In the genomic region with DNA sequence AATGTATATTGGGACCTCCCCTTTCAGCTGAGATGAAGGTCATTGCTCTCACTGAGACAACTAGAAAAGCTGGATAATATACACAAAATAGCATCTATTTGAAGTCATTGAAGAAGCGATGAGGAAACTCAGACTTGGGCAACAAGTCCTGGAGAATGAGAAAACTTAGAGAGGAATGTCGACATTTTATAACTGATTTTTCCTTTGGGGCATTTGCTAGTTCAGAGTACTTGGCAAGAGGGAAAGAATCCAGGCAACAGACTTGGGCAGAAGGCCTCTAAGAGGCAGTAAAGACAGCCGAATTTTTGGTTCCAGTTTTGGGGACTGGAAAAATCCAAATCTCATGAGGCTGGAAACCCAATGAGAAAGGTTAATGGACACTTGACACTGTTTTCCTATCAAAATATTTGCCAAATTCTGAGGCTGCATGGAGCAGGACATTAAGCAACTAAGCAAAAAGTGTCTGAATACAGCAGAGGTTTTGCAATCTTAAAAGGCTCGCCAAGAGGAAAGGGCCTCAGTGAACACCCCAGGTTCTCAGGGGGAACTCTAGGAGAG, we compare ENCODE assay signal across 21 cellular contexts. TPM values are rescaled to one million over a fixed set of nuclear protein-coding genes. Genes with fewer than 3 reads are reported as not detected.
DNase-seq lines count a peak whose midpoint lies in the region; ATAC-seq and TF ChIP-seq lines count a peak whose summit lies in the region.
"Had no signal": no experiment of that assay in that cellular context is flagged by ENCODE, and none has a peak within 500 bp of the region (broad histone marks: within the 10 kb centered on the region; RNA-seq: fewer than 3 reads in every experiment).

No MANE protein-coding gene starts in this region.

- no peak for TF ChIP-seq CTCF in AG09319 (IDR thresholded peaks at IDR 0.05; ENCODE audit: low read depth, low read length)
- TF ChIP-seq CTCF in mammary epithelial cell (conservative IDR thresholded peaks at IDR 0.05 in 1 of 2, IDR thresholded peaks at IDR 0.05 in 1 of 2; ENCODE audit: extremely low read depth in 1 of 2, insufficient read depth in 1 of 2, low read depth in 1 of 2, low read length in 2 of 2): no peak
- no peak for TF ChIP-seq CTCF in heart left ventricle (IDR thresholded peaks at IDR 0.05)
- TF ChIP-seq CTCF in osteoblast (IDR thresholded peaks at IDR 0.05; ENCODE audit: extremely low read depth, low read depth, low read length): no peak
- TF ChIP-seq CTCF in thyroid gland (IDR thresholded peaks at IDR 0.05): no peak
- no peak for TF ChIP-seq CTCF in GM10248 (IDR thresholded peaks at IDR 0.05; ENCODE audit: control extremely low read depth, extremely low read depth, low read depth, missing control alignments)

- no TSS peak for BruUV-seq in mammary epithelial cell (replicated peaks; lab: Mats Ljungman, UMichigan)

- TF ChIP-seq POLR2A in heart left ventricle (IDR thresholded peaks at IDR 0.05) (no peak), thyroid gland (IDR thresholded peaks at IDR 0.05) (no peak)

- no peak overlapping the region for H3K4me3 Mint-ChIP-seq in activated CD4-positive, alpha-beta memory T cell treated with anti-CD3 and anti-CD28 coated beads, Interleukin-2, amount 10 ng/mL, durations not matched to agents 7 days and 5 days
- H3K4me3 Mint-ChIP-seq: activated naive CD4-positive, alpha-beta T cell treated with anti-CD3 and anti-CD28 coated beads, Interleukin-2, amount 50 U/mL, for 24 hours; CD4-positive, alpha-beta T cell; naive B cell; T-helper 17 cell had no signal

- intact Hi-C loops in mammary epithelial cell (cut with micrococcal nuclease) (no loop called here), heart left ventricle (cut with DNase I) (no loop called here), thyroid gland (cut with DNase I) (no loop called here)

- H3K4me3 ChIP-seq in mammary epithelial cell (replicated peaks in 1 of 3; ENCODE audit: insufficient read depth in 1 of 3, low read depth in 2 of 3, low read length in 3 of 3) (no peak overlapping the region), heart left ventricle (no peak overlapping the region), osteoblast (ENCODE audit: insufficient read depth, low read length) (no peak overlapping the region), thyroid gland (replicated peaks in 1 of 3) (no peak overlapping the region)
- H3K4me3 ChIP-seq: coronary artery had no signal

- POLR2A ChIA-PET in activated CD4-positive, alpha-beta memory T cell treated with anti-CD3 and anti-CD28 coated beads, Interleukin-2, amount 10 ng/mL, durations not matched to agents 7 days and 5 days (lab: Charles Lee): no interaction called here
- POLR2A ChIA-PET in GM10248 (lab: Yijun Ruan, JAX): no interaction called here

- 33% methylated on average over 3 of the region's 4 CpGs for WGBS in mammary epithelial cell (ENCODE audit: low coverage, missing lambda C conversion rate)
- 56 to 76% (median 67%) methylated on average over 3 to 4 of the region's 4 CpGs for WGBS in heart left ventricle, 4 donors
- 60 to 62% methylated on average over 4 of the region's 4 CpGs for WGBS in thyroid gland, 2 donors

- H3K9me3 ChIP-seq in mammary epithelial cell (replicated peaks; ENCODE audit: insufficient read depth, low read length) (no peaks in the 10 kb centered on the region), heart left ventricle (no peaks in the 10 kb centered on the region), osteoblast (ENCODE audit: low read depth, low read length) (no peaks in the 10 kb centered on the region), thyroid gland (no peaks in the 10 kb centered on the region)

- H3K9me3 Mint-ChIP-seq in activated CD4-positive, alpha-beta memory T cell treated with anti-CD3 and anti-CD28 coated beads, Interleukin-2, amount 10 ng/mL, durations not matched to agents 7 days and 5 days: peaks cover 2% of the 10 kb centered on the region
- H3K9me3 Mint-ChIP-seq: activated naive CD4-positive, alpha-beta T cell treated with anti-CD3 and anti-CD28 coated beads, Interleukin-2, amount 50 U/mL, for 24 hours; CD4-positive, alpha-beta T cell; naive B cell had no signal

- CTCF ChIA-PET in mammary epithelial cell (lab: Charles Lee; ENCODE audit: low non-redundant PET): no interaction called here
- CTCF ChIA-PET in activated CD4-positive, alpha-beta memory T cell treated with anti-CD3 and anti-CD28 coated beads, Interleukin-2, amount 10 ng/mL, durations not matched to agents 7 days and 5 days (lab: Charles Lee): no interaction called here
- CTCF ChIA-PET in GM10248 (lab: Yijun Ruan, JAX): no interaction called here

- H3K27me3 ChIP-seq in mammary epithelial cell (ENCODE audit: insufficient read depth, low read length): no peaks in the 10 kb centered on the region
- no peaks in the 10 kb centered on the region for H3K27me3 ChIP-seq in heart left ventricle
- H3K27me3 ChIP-seq in osteoblast (ENCODE audit: insufficient read depth, low read length): no peaks in the 10 kb centered on the region
- H3K27me3 ChIP-seq in thyroid gland: no peaks in the 10 kb centered on the region

- peaks cover 36% of the 10 kb centered on the region for H3K27me3 Mint-ChIP-seq in activated CD4-positive, alpha-beta memory T cell treated with anti-CD3 and anti-CD28 coated beads, Interleukin-2, amount 10 ng/mL, durations not matched to agents 7 days and 5 days

- no peak overlapping the region for H3K27ac Mint-ChIP-seq in activated CD4-positive, alpha-beta memory T cell treated with anti-CD3 and anti-CD28 coated beads, Interleukin-2, amount 10 ng/mL, durations not matched to agents 7 days and 5 days
- H3K27ac Mint-ChIP-seq: activated naive CD4-positive, alpha-beta T cell treated with anti-CD3 and anti-CD28 coated beads, Interleukin-2, amount 50 U/mL, for 24 hours; CD4-positive, alpha-beta T cell; naive B cell; T-helper 17 cell had no signal

- no peaks in the 10 kb centered on the region for H3K4me1 Mint-ChIP-seq in activated CD4-positive, alpha-beta memory T cell treated with anti-CD3 and anti-CD28 coated beads, Interleukin-2, amount 10 ng/mL, durations not matched to agents 7 days and 5 days
- H3K4me1 Mint-ChIP-seq: activated naive CD4-positive, alpha-beta T cell treated with anti-CD3 and anti-CD28 coated beads, Interleukin-2, amount 50 U/mL, for 24 hours; naive B cell; T-helper 17 cell had no signal

- H3K4me1 ChIP-seq in mammary epithelial cell (ENCODE audit: insufficient read depth, low read length) (no peaks in the 10 kb centered on the region), heart left ventricle (no peaks in the 10 kb centered on the region), osteoblast (ENCODE audit: insufficient read depth, low read length) (peaks cover 6% of the 10 kb centered on the region), thyroid gland (no peaks in the 10 kb centered on the region)
- H3K4me1 ChIP-seq: parathyroid adenoma had no signal

- in situ Hi-C loops in mammary epithelial cell (cut with MboI; ENCODE audit: low sequenced_read_pairs in 2 of 2): no loop called here

- H4K20me1 ChIP-seq in mammary epithelial cell (ENCODE audit: insufficient read depth, low read length) (no peaks in the 10 kb centered on the region), osteoblast (ENCODE audit: insufficient read depth, low read length) (no peaks in the 10 kb centered on the region)

- DNase-seq in AG09319 (ENCODE audit: extremely low read depth, low read depth) (peak; percentile 39), mammary epithelial cell (no peak), heart left ventricle (no peak), osteoblast (ENCODE audit: insufficient read length, low spot score, missing footprints) (no peak), thyroid gland (no peak), GM10248 (ENCODE audit: extremely low spot score) (no peak)
- DNase-seq in activated CD4-positive, alpha-beta memory T cell treated with anti-CD3 and anti-CD28 coated beads, Interleukin-2, amount 10 ng/mL, durations not matched to agents 7 days and 5 days: no peak
- DNase-seq: activated CD4-positive, alpha-beta T cell treated with anti-CD3 and anti-CD28 coated beads, Interleukin-2, amount 50 U/mL, for 48 hours; CD4-positive, alpha-beta T cell; DMS79 treated with DMSO at 0.1 percent for 48 hours; naive B cell; NCI-H146; NCI-H774; OCI-M1; substantia nigra; T-helper 17 cell had no signal

- no peaks in the 10 kb centered on the region for H3K36me3 Mint-ChIP-seq in activated CD4-positive, alpha-beta memory T cell treated with anti-CD3 and anti-CD28 coated beads, Interleukin-2, amount 10 ng/mL, durations not matched to agents 7 days and 5 days (ENCODE audit: low read depth)
- H3K36me3 Mint-ChIP-seq: activated naive CD4-positive, alpha-beta T cell treated with anti-CD3 and anti-CD28 coated beads, Interleukin-2, amount 50 U/mL, for 24 hours; naive B cell had no signal

- no peak overlapping the region for H3K27ac ChIP-seq in mammary epithelial cell (ENCODE audit: insufficient read depth, low read depth, low read length)
- no peak overlapping the region for H3K27ac ChIP-seq in heart left ventricle
- no peak overlapping the region for H3K27ac ChIP-seq in osteoblast (ENCODE audit: low read depth, low read length)
- H3K27ac ChIP-seq in thyroid gland: no peak overlapping the region
- H3K27ac ChIP-seq: HL-60, parathyroid adenoma had no signal

- peak; percentile 20 to 94 (median 65) for ATAC-seq in heart left ventricle
- ATAC-seq in GM19023 (IDR thresholded peaks at IDR 0.05; ENCODE audit: unreplicated experiment): no peak
- ATAC-seq: T-helper 17 cell had no signal

- H3K79me2 ChIP-seq in mammary epithelial cell (ENCODE audit: insufficient read depth, low read length) (no peaks in the 10 kb centered on the region), osteoblast (ENCODE audit: insufficient read depth, low read length) (no peaks in the 10 kb centered on the region)
- H3K79me2 ChIP-seq: parathyroid adenoma had no signal

- H2AFZ ChIP-seq in mammary epithelial cell (ENCODE audit: low read depth, low read length) (peak overlapping the region; percentile 16), osteoblast (ENCODE audit: low read length) (peak overlapping the region; percentile 57)
- H2AFZ ChIP-seq: parathyroid adenoma had no signal

- H3K9ac ChIP-seq in mammary epithelial cell (ENCODE audit: insufficient read depth, low read length): no peak overlapping the region
- H3K9ac ChIP-seq: parathyroid adenoma had no signal

- no peaks in the 10 kb centered on the region for H3K36me3 ChIP-seq in mammary epithelial cell (ENCODE audit: insufficient read depth, low read length)
- H3K36me3 ChIP-seq in heart left ventricle: no peaks in the 10 kb centered on the region
- no peaks in the 10 kb centered on the region for H3K36me3 ChIP-seq in osteoblast (ENCODE audit: insufficient read depth, low read length)
- H3K36me3 ChIP-seq in thyroid gland: no peaks in the 10 kb centered on the region

- dilution Hi-C loops in mammary epithelial cell (cut with HindIII; ENCODE audit: low sequenced_read_pairs): no loop called here

- H3K4me2 ChIP-seq in mammary epithelial cell (ENCODE audit: insufficient read depth, low read depth, low read length): no peak overlapping the region
- no peak overlapping the region for H3K4me2 ChIP-seq in osteoblast (ENCODE audit: insufficient read depth, low read length)

RNA-seq across cellular contexts. Expression of gene ANXA5, which starts 21.0 kb away (rescaled TPM):
- total RNA-seq in mammary epithelial cell (100 to 1,000 TPM; 335 to 396 TPM), heart left ventricle (100 to 1,000 TPM; 108 to 283 (median 168) TPM), osteoblast (1,038 and 1,166 TPM in 2 replicates), thyroid gland (100 to 1,000 TPM; 313 to 356 (median 325) TPM)
- polyA plus RNA-seq in mammary epithelial cell (394 TPM), heart left ventricle (100 to 1,000 TPM; 104 to 269 TPM)
- polyA minus RNA-seq in mammary epithelial cell: 313 TPM
- 100 to 1,000 TPM; 234 to 235 TPM for total RNA-seq in activated CD4-positive, alpha-beta memory T cell treated with anti-CD3 and anti-CD28 coated beads, Interleukin-2, amount 10 ng/mL, durations not matched to agents 7 days and 5 days

RNA-seq across cellular contexts. Expression of gene SMIM43, which starts 47.2 kb away (rescaled TPM):
- not detected for total RNA-seq in mammary epithelial cell
- polyA plus RNA-seq in mammary epithelial cell: 0.07 TPM
- polyA minus RNA-seq in mammary epithelial cell: not detected
- total RNA-seq in heart left ventricle: 1 to 10 TPM in 1 of 9 donors, under 1 TPM in 1, not detected in 7; 0.16 to 1.0 TPM
- 1 to 10 TPM in 1 of 2 donors, under 1 TPM in 1; 0.08 to 1.7 TPM for polyA plus RNA-seq in heart left ventricle
- total RNA-seq in osteoblast: 0.72 and 1.8 TPM in 2 replicates
- total RNA-seq in thyroid gland: not detected
- not detected for total RNA-seq in activated CD4-positive, alpha-beta memory T cell treated with anti-CD3 and anti-CD28 coated beads, Interleukin-2, amount 10 ng/mL, durations not matched to agents 7 days and 5 days
- total RNA-seq: CD4-positive, alpha-beta T cell; T-helper 17 cell had no signal
